1 cellular context compared by ENCODE assay signal in genomic region chr4:70705146-70705855, GRCh38.
TF ChIP-seq lines count a peak whose summit lies in the region.

No MANE protein-coding gene starts in this region.

TF ChIP-seq in K562, 482 proteins besides CTCF, POLR2A, EP300 and RAD21 (continues in another document):
- TF ChIP-seq MYC (IDR thresholded peaks at IDR 0.05; ENCODE audit: low read depth, low read length) (peak; percentile 96), MYC (CRISPR knock-in tag; IDR thresholded peaks at IDR 0.05; ENCODE audit: borderline replicate concordance, low read depth) (peak; percentile 69; the same call in 1 of the 2 replicates), KDM4B (IDR thresholded peaks at IDR 0.05; ENCODE audit: borderline replicate concordance in 2 of 2, low read depth in 1 of 2) (peak in 1 of 2 experiments; percentile 32; a peak in 1 of 4 replicates), DPF2 (IDR thresholded peaks at IDR 0.05) (peak; percentile 14; the same call in 1 of the 2 replicates), HNRNPL (IDR thresholded peaks at IDR 0.05; ENCODE audit: low read depth, low read length) (0 out of 2 replicates have a peak, but pooled peaks have one; percentile 37), RBBP5 (IDR thresholded peaks at IDR 0.05; ENCODE audit: borderline replicate concordance, insufficient read depth, low read length, poor library complexity, severe bottlenecking) (peak; percentile 66), MGA (IDR thresholded peaks at IDR 0.05) (peak; percentile 98), SIN3A (IDR thresholded peaks at IDR 0.05; ENCODE audit: borderline replicate concordance in 2 of 2, control insufficient read depth in 1 of 2, low read depth in 2 of 2, low read length in 2 of 2) (peak; percentile 37 to 81; a peak in 3 of 4 replicates), KHSRP (IDR thresholded peaks at IDR 0.05) (no peak), FOXP4 (CRISPR knock-in tag; IDR thresholded peaks at IDR 0.05; ENCODE audit: borderline replicate concordance) (no peak), E2F1 (CRISPR knock-in tag; IDR thresholded peaks at IDR 0.05) (0 out of 2 replicates have a peak, but pooled peaks have one; percentile 21), PATZ1 (CRISPR knock-in tag; IDR thresholded peaks at IDR 0.05; ENCODE audit: borderline replicate concordance) (no peak), ZFX (CRISPR knock-in tag; IDR thresholded peaks at IDR 0.05) (peak; percentile 96), GATAD2B (IDR thresholded peaks at IDR 0.05; ENCODE audit: borderline replicate concordance) (peak; percentile 30; the same call in 1 of the 2 replicates), CBX3 (IDR thresholded peaks at IDR 0.05; ENCODE audit: borderline replicate concordance in 1 of 2, low read length in 2 of 2) (0 out of 3 replicates have a peak, but pooled peaks of 1 of the 2 experiments have one; percentile 30), ZNF347 (CRISPR knock-in tag; IDR thresholded peaks at IDR 0.05; ENCODE audit: low read depth) (no peak), HMBOX1 (IDR thresholded peaks at IDR 0.05) (peak; percentile 74; the same call in 1 of the 2 replicates), ZNF766 (CRISPR knock-in tag; conservative IDR thresholded peaks at IDR 0.05) (peak; percentile 50; the same call in 1 of the 2 replicates), SOX6 (IDR thresholded peaks at IDR 0.05) (peak; percentile 13; the same call in 1 of the 2 replicates), PCBP1 (IDR thresholded peaks at IDR 0.05; ENCODE audit: low read depth, low read length, poor library complexity, severe bottlenecking) (peak; percentile 56), NR4A1 (CRISPR knock-in tag; IDR thresholded peaks at IDR 0.05) (no peak), NR4A1 (tag; IDR thresholded peaks at IDR 0.05) (peak; percentile 68), ZNF583 (CRISPR knock-in tag; IDR thresholded peaks at IDR 0.05) (0 out of 2 replicates have a peak, but pooled peaks have one; percentile 23), ZKSCAN8 (CRISPR knock-in tag; IDR thresholded peaks at IDR 0.05) (no peak), KDM5B (IDR thresholded peaks at IDR 0.05; ENCODE audit: insufficient replicate concordance, low read depth, low read length) (peak; percentile 54), ZNF592 (IDR thresholded peaks at IDR 0.05) (peak; percentile 87), GATAD2A (IDR thresholded peaks at IDR 0.05) (peak; percentile 83), BDP1 (IDR thresholded peaks at IDR 0.05; ENCODE audit: insufficient read depth, insufficient read length) (no peak), SMAD4 (CRISPR knock-in tag; conservative IDR thresholded peaks at IDR 0.05) (0 out of 2 replicates have a peak, but pooled peaks have one; percentile 69), ZNF134 (CRISPR knock-in tag; conservative IDR thresholded peaks at IDR 0.05) (0 out of 2 replicates have a peak, but pooled peaks have one; percentile 16), U2AF2 (optimal IDR thresholded peaks at IDR 0.05; ENCODE audit: low read depth, low read length) (no peak), ETV6 (IDR thresholded peaks at IDR 0.05; ENCODE audit: borderline replicate concordance in 1 of 2, low read depth in 2 of 2, low read length in 1 of 2) (0 out of 4 replicates have a peak, but pooled peaks of 1 of the 2 experiments have one; percentile 42), ETV6 (CRISPR knock-in tag; IDR thresholded peaks at IDR 0.05; ENCODE audit: borderline replicate concordance) (no peak), PRPF4 (IDR thresholded peaks at IDR 0.05; ENCODE audit: insufficient read depth, low read depth, low read length, poor library complexity, severe bottlenecking) (peak; percentile 45), PRMT5 (CRISPR knock-in tag; IDR thresholded peaks at IDR 0.05) (no peak), NR3C1 (CRISPR knock-in tag; IDR thresholded peaks at IDR 0.05) (no peak), RB1 (IDR thresholded peaks at IDR 0.05; ENCODE audit: low read depth) (peak; percentile 67; the same call in 1 of the 2 replicates)
